Comparison of ENCODE assay signal across 17 cellular contexts in the genomic region with DNA sequence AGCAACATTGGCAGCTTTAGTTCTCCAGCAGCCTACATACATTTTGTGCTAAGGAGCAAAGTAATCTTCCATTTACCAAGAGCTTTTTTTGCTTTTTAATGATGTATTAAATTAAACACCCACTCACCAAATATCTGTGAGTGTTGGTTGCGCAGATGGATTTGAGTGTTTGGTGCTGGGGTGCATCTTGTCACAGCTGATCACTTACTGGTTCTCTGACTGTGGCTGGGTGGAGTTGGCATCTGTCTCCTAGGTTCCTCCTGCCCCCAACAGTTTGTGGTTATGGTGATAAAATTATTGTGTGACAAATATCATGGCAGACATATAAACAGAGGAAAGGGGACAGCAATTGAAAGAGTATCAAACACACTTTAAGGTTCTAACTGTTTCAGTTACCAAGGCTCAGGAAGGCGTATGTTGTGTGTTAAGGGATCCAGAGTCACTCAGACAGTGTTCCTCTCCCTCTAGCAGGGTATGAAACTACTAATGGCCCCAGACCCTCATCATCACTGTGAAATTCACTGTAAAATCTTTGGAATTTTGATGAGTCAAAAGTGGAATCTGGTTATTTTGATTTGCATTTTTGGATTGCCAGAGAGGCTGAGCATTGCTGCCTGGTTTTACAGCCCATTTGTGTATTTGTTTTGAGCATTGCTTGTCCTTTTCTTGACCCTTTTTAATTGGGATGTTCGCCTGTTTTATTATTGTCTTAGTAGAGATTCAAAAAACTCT.
DNase-seq lines count a peak whose midpoint lies in the region; ATAC-seq, FAIRE-seq and TF ChIP-seq lines count a peak whose summit lies in the region.
"Had no signal": no experiment of that assay in that cellular context is flagged by ENCODE, and none has a peak within 500 bp of the region (broad histone marks: within the 10 kb centered on the region; RNA-seq: fewer than 3 reads in every experiment).

No MANE protein-coding gene starts in this region.

- H3K9me2 ChIP-seq in MM.1S (replicated peaks; ENCODE audit: insufficient read depth, low read length) = no peaks in the 10 kb centered on the region

- H3K27ac ChIP-seq in K562 (ENCODE audit: extremely low read depth, low read depth, low read length) (no peak overlapping the region), MM.1S (ENCODE audit: low read length) (no peak overlapping the region)
- H3K27ac ChIP-seq: C4-2B, thoracic aorta, WERI-Rb-1 had no signal

- H3K9ac ChIP-seq in K562 (ENCODE audit: insufficient read depth in 1 of 2, low read depth in 2 of 2, low read length in 2 of 2) = no peak overlapping the region
- H3K9ac ChIP-seq in MM.1S (ENCODE audit: low read length) = no peak overlapping the region

- H3K4me2 ChIP-seq in K562 (ENCODE audit: insufficient read depth, low read length) (no peak overlapping the region), MM.1S (ENCODE audit: low read depth, low read length) (no peak overlapping the region)

- H3K4me1 ChIP-seq in K562 (replicated peaks in 1 of 2; ENCODE audit: control insufficient read depth in 2 of 2, insufficient read depth in 2 of 2, low read length in 2 of 2) (no peaks in the 10 kb centered on the region), MM.1S (ENCODE audit: low read length) (no peaks in the 10 kb centered on the region)

- no peaks in the 10 kb centered on the region for H3F3A ChIP-seq in MM.1S (ENCODE audit: insufficient read depth, low read length)

- no peak overlapping the region for H2AFZ ChIP-seq in K562 (ENCODE audit: low read depth, low read length)
- no peak overlapping the region for H2AFZ ChIP-seq in MM.1S (ENCODE audit: low read length)

- intact Hi-C loops in K562 (cut with micrococcal nuclease) = no loop called here

- TF ChIP-seq EP300 in K562 (IDR thresholded peaks at IDR 0.05; ENCODE audit: low read length) = no peak

- 0% methylated on average over 3 of the region's 3 CpGs for WGBS in K562 (ENCODE audit: insufficient coverage, low coverage, missing lambda C conversion rate)

- no peak overlapping the region for H3K4me3 ChIP-seq in LNCaP clone FGC (ENCODE audit: low read depth, low read length)
- no peak overlapping the region for H3K4me3 ChIP-seq in K562
- no peak overlapping the region for H3K4me3 ChIP-seq in MM.1S (ENCODE audit: low read length)
- H3K4me3 ChIP-seq: dorsolateral prefrontal cortex, thoracic aorta had no signal

- peak; percentile 11 for FAIRE-seq in K562 (lab: Jason Lieb, UNC)

- TF ChIP-seq POLR2A in K562 (conservative IDR thresholded peaks at IDR 0.05) = no peak

- in situ Hi-C loops in K562 (cut with MboI) = no loop called here

- H3K9me1 ChIP-seq in K562 (ENCODE audit: control insufficient read depth, insufficient read depth, low read length) = no peaks in the 10 kb centered on the region

- DNase-seq in Ammon's horn (ENCODE audit: low spot score) (peak; percentile 66), LNCaP clone FGC (ENCODE audit: low read depth) (peak; percentile 47), K562 (ENCODE audit: extremely low read depth in 1 of 4, low spot score in 3 of 4) (no peak), osteocyte (ENCODE audit: extremely low spot score, unreplicated experiment) (no peak), NCI-H2029 treated with DMSO at 0.1 percent for 48 hours (lab: John Stamatoyannopoulos, UW) (no peak), NCI-H82 (lab: John Stamatoyannopoulos, UW) (no peak), MM.1S (no peak)
- DNase-seq: activated effector memory CD4-positive, alpha-beta T cell treated with Interleukin-2 at 50 U/mL for 16 hours; DMS53; dorsolateral prefrontal cortex; naive thymus-derived CD8-positive, alpha-beta T cell; NCI-H1436; WERI-Rb-1 had no signal

- H3K9me3 Mint-ChIP-seq in osteocyte (ENCODE audit: unreplicated experiment) = no peaks in the 10 kb centered on the region
- H3K9me3 Mint-ChIP-seq: naive thymus-derived CD8-positive, alpha-beta T cell had no signal

- no peaks in the 10 kb centered on the region for H3K36me3 Mint-ChIP-seq in osteocyte (ENCODE audit: unreplicated experiment)
- H3K36me3 Mint-ChIP-seq: IgD-negative memory B cell; naive thymus-derived CD8-positive, alpha-beta T cell had no signal

- peaks cover 23% of the 10 kb centered on the region for H3K4me1 Mint-ChIP-seq in osteocyte (ENCODE audit: unreplicated experiment)

- TF ChIP-seq CTCF in LNCaP clone FGC (IDR thresholded peaks at IDR 0.05; ENCODE audit: control insufficient read depth, extremely low read depth, insufficient read depth) = no peak
- TF ChIP-seq CTCF in K562 (IDR thresholded peaks at IDR 0.05 in 2 of 3, conservative IDR thresholded peaks at IDR 0.05 in 1 of 3; ENCODE audit: insufficient read depth in 2 of 3, low read depth in 1 of 3, low read length in 3 of 3) = no peak
- no peak for TF ChIP-seq CTCF in osteocyte (IDR thresholded peaks at IDR 0.05)
- no peak for TF ChIP-seq CTCF in MM.1S (IDR thresholded peaks at IDR 0.05; ENCODE audit: low read length)

- H4K20me1 ChIP-seq in K562 (replicated peaks; ENCODE audit: control insufficient read depth, insufficient read depth, low read length) = no peaks in the 10 kb centered on the region
- H4K20me1 ChIP-seq in MM.1S (ENCODE audit: insufficient read depth, low read length) = no peaks in the 10 kb centered on the region

- H3K27me3 ChIP-seq in K562 (ENCODE audit: control insufficient read depth in 2 of 2, insufficient read depth in 2 of 2, low read length in 2 of 2) (peaks cover 6 to 15% of the 10 kb centered on the region in 2 experiments; a peak in 3 of 5 replicates), MM.1S (replicated peaks; ENCODE audit: insufficient read depth, low read length) (no peaks in the 10 kb centered on the region)
- H3K27me3 ChIP-seq: dorsolateral prefrontal cortex had no signal

- no peak for ATAC-seq in K562
- no peak for ATAC-seq in activated CD4-positive, CD25-positive, alpha-beta regulatory T cell treated with anti-CD3 and anti-CD28 coated beads, Interleukin-2, amount 50 U/mL, for 24 hours
- ATAC-seq: naive thymus-derived CD8-positive, alpha-beta T cell had no signal

- no peak for TF ChIP-seq RAD21 in K562 (CRISPR knock-in tag; conservative IDR thresholded peaks at IDR 0.05 in 1 of 2, IDR thresholded peaks at IDR 0.05 in 1 of 2)

- no TSS peak for BruUV-seq in K562 (replicated peaks; lab: Mats Ljungman, UMichigan)

- POLR2A ChIA-PET in K562 (lab: Yijun Ruan, JAX) = no interaction called here

- H3K9me3 ChIP-seq in K562 (replicated peaks; ENCODE audit: control insufficient read depth, insufficient read depth, low read depth, low read length) (no peaks in the 10 kb centered on the region), MM.1S (replicated peaks; ENCODE audit: insufficient read depth, low read length) (no peaks in the 10 kb centered on the region)
- H3K9me3 ChIP-seq: thoracic aorta had no signal

- peak overlapping the region; percentile 72 for H3K27ac Mint-ChIP-seq in osteocyte (ENCODE audit: unreplicated experiment)
- H3K27ac Mint-ChIP-seq: IgD-negative memory B cell; naive thymus-derived CD8-positive, alpha-beta T cell had no signal

- no peak overlapping the region for H3K4me3 Mint-ChIP-seq in osteocyte (ENCODE audit: unreplicated experiment)
- H3K4me3 Mint-ChIP-seq: IgD-negative memory B cell; naive thymus-derived CD8-positive, alpha-beta T cell had no signal

- H3K79me2 ChIP-seq in K562 (ENCODE audit: control insufficient read depth, insufficient read depth, low read length) = no peaks in the 10 kb centered on the region
- H3K79me2 ChIP-seq in MM.1S (ENCODE audit: low read length) = no peaks in the 10 kb centered on the region

- CTCF ChIA-PET in K562 (lab: Yijun Ruan, JAX; ENCODE audit: low intra/inter-chr PET ratio) = no interaction called here

- no peaks in the 10 kb centered on the region for H3K27me3 Mint-ChIP-seq in osteocyte (ENCODE audit: unreplicated experiment)

- no peaks in the 10 kb centered on the region for H3K36me3 ChIP-seq in K562 (ENCODE audit: control insufficient read depth, insufficient read depth, low read length)
- no peaks in the 10 kb centered on the region for H3K36me3 ChIP-seq in MM.1S (replicated peaks; ENCODE audit: insufficient read depth, low read length)
- H3K36me3 ChIP-seq: thoracic aorta, WERI-Rb-1 had no signal

TF ChIP-seq in K562, 482 proteins besides CTCF, POLR2A, EP300 and RAD21 (continues in another document):
- TF ChIP-seq MCM3 (IDR thresholded peaks at IDR 0.05) (no peak), HOXB6 (CRISPR knock-in tag; IDR thresholded peaks at IDR 0.05; ENCODE audit: borderline replicate concordance) (no peak), CEBPB (tag; IDR thresholded peaks at IDR 0.05) (no peak), HIVEP1 (CRISPR knock-in tag; IDR thresholded peaks at IDR 0.05) (no peak), FOXP1 (CRISPR knock-in tag; IDR thresholded peaks at IDR 0.05) (no peak)
- TF ChIP-seq, protein P1, sequence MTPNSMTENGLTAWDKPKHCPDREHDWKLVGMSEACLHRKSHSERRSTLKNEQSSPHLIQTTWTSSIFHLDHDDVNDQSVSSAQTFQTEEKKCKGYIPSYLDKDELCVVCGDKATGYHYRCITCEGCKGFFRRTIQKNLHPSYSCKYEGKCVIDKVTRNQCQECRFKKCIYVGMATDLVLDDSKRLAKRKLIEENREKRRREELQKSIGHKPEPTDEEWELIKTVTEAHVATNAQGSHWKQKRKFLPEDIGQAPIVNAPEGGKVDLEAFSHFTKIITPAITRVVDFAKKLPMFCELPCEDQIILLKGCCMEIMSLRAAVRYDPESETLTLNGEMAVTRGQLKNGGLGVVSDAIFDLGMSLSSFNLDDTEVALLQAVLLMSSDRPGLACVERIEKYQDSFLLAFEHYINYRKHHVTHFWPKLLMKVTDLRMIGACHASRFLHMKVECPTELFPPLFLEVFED (CRISPR knock-in tag; conservative IDR thresholded peaks at IDR 0.05) = no peak
- TF ChIP-seq, protein P2, sequence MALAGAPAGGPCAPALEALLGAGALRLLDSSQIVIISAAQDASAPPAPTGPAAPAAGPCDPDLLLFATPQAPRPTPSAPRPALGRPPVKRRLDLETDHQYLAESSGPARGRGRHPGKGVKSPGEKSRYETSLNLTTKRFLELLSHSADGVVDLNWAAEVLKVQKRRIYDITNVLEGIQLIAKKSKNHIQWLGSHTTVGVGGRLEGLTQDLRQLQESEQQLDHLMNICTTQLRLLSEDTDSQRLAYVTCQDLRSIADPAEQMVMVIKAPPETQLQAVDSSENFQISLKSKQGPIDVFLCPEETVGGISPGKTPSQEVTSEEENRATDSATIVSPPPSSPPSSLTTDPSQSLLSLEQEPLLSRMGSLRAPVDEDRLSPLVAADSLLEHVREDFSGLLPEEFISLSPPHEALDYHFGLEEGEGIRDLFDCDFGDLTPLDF (CRISPR knock-in tag; IDR thresholded peaks at IDR 0.05) = no peak

Comparison
In these comparisons a context has a peak if more than half of its experiments do, and no peak if none do; other contexts are left out.
1. DNase-seq: peak in Ammon's horn (single experiment) and LNCaP clone FGC (single experiment); none in K562 (0 of 4), osteocyte (single experiment), NCI-H2029 treated with DMSO at 0.1 percent for 48 hours (single experiment), NCI-H82 (single experiment) and MM.1S (single experiment).